19 cellular contexts compared by ENCODE assay signal in genomic region chr2:130754811-130755210, GRCh38. TPM values are rescaled to one million over a fixed set of nuclear protein-coding genes. Genes with fewer than 3 reads are reported as not detected.
DNase-seq lines count a peak whose midpoint lies in the region; ATAC-seq and TF ChIP-seq lines count a peak whose summit lies in the region.
"Had no signal": no experiment of that assay in that cellular context is flagged by ENCODE, and none has a peak within 500 bp of the region (broad histone marks: within the 10 kb centered on the region; RNA-seq: fewer than 3 reads in every experiment).

No MANE protein-coding gene starts in this region.

- peaks cover 5% of the 10 kb centered on the region for H3K4me1 Mint-ChIP-seq in stimulated activated naive CD8-positive, alpha-beta T cell treated with anti-CD3 and anti-CD28 coated beads, Interleukin-15, amount 100 ng/mL, for 72 hours

- in situ Hi-C loops in ACHN (cut with HindIII; ENCODE audit: low pct_ligation_motif_present, low pct_unique_long_range_greater_than_20kb, low sequenced_read_pairs): no loop called here

- H3K27ac ChIP-seq in right atrium auricular region: no peak overlapping the region
- H3K27ac ChIP-seq in iPS-20b (ENCODE audit: low read length): no peak overlapping the region
- H3K27ac ChIP-seq: coronary artery, skin epidermis had no signal

- POLR2A ChIA-PET in GM10248 (lab: Yijun Ruan, JAX): no interaction called here

- DNase-seq in right atrium auricular region (ENCODE audit: low spot score) (peak; percentile 52), left cardiac atrium (no peak), cerebellar cortex (ENCODE audit: low spot score) (peak; percentile 53), GM10248 (ENCODE audit: extremely low spot score) (no peak), ACHN (no peak)
- DNase-seq in stimulated activated naive CD8-positive, alpha-beta T cell treated with anti-CD3 and anti-CD28 coated beads, Interleukin-15, amount 100 ng/mL, for 72 hours: no peak
- DNase-seq: activated CD8-positive, alpha-beta memory T cell treated with anti-CD3 and anti-CD28 coated beads for 24 hours; EL; NCI-H1694 treated with DMSO at 0.1 percent for 48 hours; NCI-H446 treated with DMSO at 0.1 percent for 48 hours; stimulated activated CD4-positive, alpha-beta T cell treated with anti-CD3 and anti-CD28 coated beads, Interleukin-4, amount 100 ng/mL, for 1 hour had no signal

- TF ChIP-seq CTCF in right atrium auricular region (IDR thresholded peaks at IDR 0.05) (no peak), GM10248 (IDR thresholded peaks at IDR 0.05; ENCODE audit: control extremely low read depth, extremely low read depth, low read depth, missing control alignments) (no peak)

- H3K4me1 ChIP-seq in right atrium auricular region (peaks cover 0 to 5% of the 10 kb centered on the region in 2 donors), iPS-20b (ENCODE audit: insufficient read depth, low read length) (no peaks in the 10 kb centered on the region)

- H3K36me3 ChIP-seq in right atrium auricular region: no peaks in the 10 kb centered on the region
- no peaks in the 10 kb centered on the region for H3K36me3 ChIP-seq in iPS-20b (ENCODE audit: insufficient read depth, low read depth, low read length)

- H3K27ac Mint-ChIP-seq in stimulated activated naive CD8-positive, alpha-beta T cell treated with anti-CD3 and anti-CD28 coated beads, Interleukin-15, amount 100 ng/mL, for 72 hours: no peak overlapping the region
- H3K27ac Mint-ChIP-seq: activated T-helper 2 cell treated with anti-CD3 and anti-CD28 coated beads, Interferon-gamma antibody, Interleukin-2, Interleukin-4, amounts not matched to agents 10 μg/mL and 5 μg/mL and 100 μg/mL, durations not matched to agents 14 hours and 24 hours and 36 hours had no signal

- intact Hi-C loops in left cardiac atrium (cut with DNase I): no loop called here

- ATAC-seq in left cardiac atrium (no peak), HG03097 (IDR thresholded peaks at IDR 0.05; ENCODE audit: low FRiP score, unreplicated experiment) (no peak)
- ATAC-seq in stimulated activated naive CD8-positive, alpha-beta T cell treated with anti-CD3 and anti-CD28 coated beads, Interleukin-15, amount 100 ng/mL, for 72 hours: peak; percentile 7

- H3K9me3 ChIP-seq in right atrium auricular region (no peaks in the 10 kb centered on the region), iPS-20b (ENCODE audit: insufficient read depth, low read depth, low read length) (no peaks in the 10 kb centered on the region)

- H3K27me3 Mint-ChIP-seq in stimulated activated naive CD8-positive, alpha-beta T cell treated with anti-CD3 and anti-CD28 coated beads, Interleukin-15, amount 100 ng/mL, for 72 hours: peaks cover 52% of the 10 kb centered on the region

- H3K4me3 ChIP-seq in right atrium auricular region: no peak overlapping the region
- H3K4me3 ChIP-seq in iPS-20b (ENCODE audit: low read length): peak overlapping the region; percentile 67
- H3K4me3 ChIP-seq: coronary artery, skin epidermis had no signal

- no peaks in the 10 kb centered on the region for H3K9me3 Mint-ChIP-seq in stimulated activated naive CD8-positive, alpha-beta T cell treated with anti-CD3 and anti-CD28 coated beads, Interleukin-15, amount 100 ng/mL, for 72 hours
- H3K9me3 Mint-ChIP-seq: activated T-helper 2 cell treated with anti-CD3 and anti-CD28 coated beads, Interferon-gamma antibody, Interleukin-2, Interleukin-4, amounts not matched to agents 10 μg/mL and 5 μg/mL and 100 μg/mL, durations not matched to agents 14 hours and 24 hours and 36 hours had no signal

- H3K4me3 Mint-ChIP-seq in stimulated activated naive CD8-positive, alpha-beta T cell treated with anti-CD3 and anti-CD28 coated beads, Interleukin-15, amount 100 ng/mL, for 72 hours: peak overlapping the region in 1 of 2 donors; percentile 27

- H3K9ac ChIP-seq in iPS-20b (ENCODE audit: low read depth, low read length): no peak overlapping the region

- peaks cover 8 to 17% of the 10 kb centered on the region in 2 donors for H3K27me3 ChIP-seq in right atrium auricular region
- peaks cover 59% of the 10 kb centered on the region for H3K27me3 ChIP-seq in iPS-20b (ENCODE audit: insufficient read depth, low read length)

- CTCF ChIA-PET in GM10248 (lab: Yijun Ruan, JAX): no interaction called here

RNA-seq across cellular contexts. Expression of gene AMER3, which starts 0.5 kb away (rescaled TPM):
- total RNA-seq in right atrium auricular region (not detected), left cardiac atrium (not detected)
- total RNA-seq: activated T-helper 2 cell treated with anti-CD3 and anti-CD28 coated beads, Interferon-gamma antibody, Interleukin-2, Interleukin-4, amounts not matched to agents 10 μg/mL and 5 μg/mL and 100 μg/mL, durations not matched to agents 14 hours and 24 hours and 36 hours; glomerular endothelial cell; posterior vena cava had no signal

RNA-seq across cellular contexts. Expression of gene GPR148, which starts 25.9 kb away (rescaled TPM):
- total RNA-seq in right atrium auricular region (not detected), left cardiac atrium (not detected)
- total RNA-seq: activated T-helper 2 cell treated with anti-CD3 and anti-CD28 coated beads, Interferon-gamma antibody, Interleukin-2, Interleukin-4, amounts not matched to agents 10 μg/mL and 5 μg/mL and 100 μg/mL, durations not matched to agents 14 hours and 24 hours and 36 hours; glomerular endothelial cell; mucosa of gallbladder; posterior vena cava had no signal

Comparison
In these comparisons a context has a peak if more than half of its experiments do, and no peak if none do; other contexts are left out.
1. DNase-seq: peak in right atrium auricular region (single experiment) and cerebellar cortex (single experiment); none in left cardiac atrium (single experiment), stimulated activated naive CD8-positive, alpha-beta T cell treated with anti-CD3 and anti-CD28 coated beads, Interleukin-15, amount 100 ng/mL, for 72 hours (0 of 2), GM10248 (single experiment) and ACHN (single experiment).